Comparison of ENCODE assay signal across 8 cellular contexts in genomic region chr13:24709186-24709913, GRCh38. TPM values are rescaled to one million over a fixed set of nuclear protein-coding genes. Genes with fewer than 3 reads are reported as not detected.
A peak's percentile ranks its signal among the peaks of the same experiment; 100 is the strongest.
DNase-seq lines count a peak whose midpoint lies in the region; ATAC-seq and TF ChIP-seq lines count a peak whose summit lies in the region.

No MANE protein-coding gene starts in this region.

- no peaks in the 10 kb centered on the region for H3K79me2 ChIP-seq in smooth muscle cell (ENCODE audit: low read depth)

- H3F3A ChIP-seq in smooth muscle cell (ENCODE audit: low read depth) = no peaks in the 10 kb centered on the region

- no peaks in the 10 kb centered on the region for H3K36me3 ChIP-seq in ascending aorta
- no peaks in the 10 kb centered on the region for H3K36me3 ChIP-seq in stomach
- H3K36me3 ChIP-seq in smooth muscle cell (ENCODE audit: low read depth) = no peaks in the 10 kb centered on the region

- DNase-seq in CD4-positive, alpha-beta T cell = peak; percentile 23 to 77 (median 41)
- peak; percentile 13 to 64 for DNase-seq in ascending aorta (ENCODE audit: low spot score in 2 of 2)
- DNase-seq in stomach = peak; percentile 27
- DNase-seq in smooth muscle cell (lab: John Stamatoyannopoulos, UW; ENCODE audit: unreplicated experiment) = no peak
- DNase-seq in NCI-H748 treated with DMSO at 0.1 percent for 48 hours (lab: John Stamatoyannopoulos, UW) = no peak

- 76 to 85% (median 79%) methylated on average over 18 of the region's 18 CpGs for WGBS in stomach, 5 donors
- WGBS in smooth muscle cell (ENCODE audit: low lambda C conversion rate) = 86% methylated on average over 16 of the region's 18 CpGs

- no peak overlapping the region for H3K4me2 ChIP-seq in smooth muscle cell

- peak; percentile 3 for TF ChIP-seq CTCF in CD4-positive, alpha-beta T cell (IDR thresholded peaks at IDR 0.05)
- TF ChIP-seq CTCF in ascending aorta (IDR thresholded peaks at IDR 0.05) = no peak
- no peak for TF ChIP-seq CTCF in stomach (IDR thresholded peaks at IDR 0.05)
- TF ChIP-seq CTCF in smooth muscle cell (IDR thresholded peaks at IDR 0.05; ENCODE audit: borderline replicate concordance, insufficient read depth, poor library complexity, severe bottlenecking) = no peak

- H3K4me1 Mint-ChIP-seq in CD4-positive, alpha-beta T cell (ENCODE audit: low read depth) = peaks cover 14% of the 10 kb centered on the region
- H3K4me1 Mint-ChIP-seq in T-helper 1 cell treated with Interleukin-12 subunit alpha and Interleukin-12 subunit beta and Interleukin-4 antibody, amounts not matched to agents 30 μg/mL and 1 μg/mL, for 36 hours (ENCODE audit: low read depth) = peaks cover 22% of the 10 kb centered on the region

- H3K4me1 ChIP-seq in ascending aorta (peaks cover 0 to 2% of the 10 kb centered on the region in 2 donors), stomach (peaks cover 0 to 19% (median 9%) of the 10 kb centered on the region in 4 donors), smooth muscle cell (ENCODE audit: low read depth) (no peaks in the 10 kb centered on the region)

- H3K4me3 Mint-ChIP-seq in CD4-positive, alpha-beta T cell = peak overlapping the region; percentile 22
- peak overlapping the region; percentile 50 for H3K4me3 Mint-ChIP-seq in T-helper 1 cell treated with Interleukin-12 subunit alpha and Interleukin-12 subunit beta and Interleukin-4 antibody, amounts not matched to agents 30 μg/mL and 1 μg/mL, for 36 hours

- H3K9ac ChIP-seq in smooth muscle cell (ENCODE audit: low read depth) = no peak overlapping the region

- TF ChIP-seq POLR2A in stomach (IDR thresholded peaks at IDR 0.05) = no peak

- H3K9me3 ChIP-seq in CD4-positive, alpha-beta T cell (ENCODE audit: control insufficient read depth, low read length) = no peaks in the 10 kb centered on the region
- H3K9me3 ChIP-seq in ascending aorta (no peaks in the 10 kb centered on the region), stomach (no peaks in the 10 kb centered on the region), smooth muscle cell (replicated peaks; ENCODE audit: low read depth) (no peaks in the 10 kb centered on the region)

- no peak overlapping the region for H2AFZ ChIP-seq in smooth muscle cell (ENCODE audit: low read depth)

- no peak overlapping the region for H3K4me3 ChIP-seq in ascending aorta
- no peak overlapping the region for H3K4me3 ChIP-seq in stomach
- H3K4me3 ChIP-seq in smooth muscle cell = no peak overlapping the region

- H3K27ac ChIP-seq in CD4-positive, alpha-beta T cell (ENCODE audit: low read depth, low read length) = no peak overlapping the region
- H3K27ac ChIP-seq in ascending aorta (no peak overlapping the region), stomach (no peak overlapping the region), smooth muscle cell (ENCODE audit: low read depth) (no peak overlapping the region)

- H4K20me1 ChIP-seq in smooth muscle cell (ENCODE audit: low read depth) = no peaks in the 10 kb centered on the region

- intact Hi-C loops in CD4-positive, alpha-beta T cell (cut with DNase I, micrococcal nuclease) = loop anchor here in 1 of 2 experiments (1.0 kb wide), 2 partner anchors 19 to 213 kb away; a partner anchor contains a TSS
- intact Hi-C loops in ascending aorta (cut with DNase I) (no loop called here), stomach (cut with DNase I; ENCODE audit: low total_unique reads) (no loop called here)

- H3K36me3 Mint-ChIP-seq in CD4-positive, alpha-beta T cell (ENCODE audit: low read depth) = no peaks in the 10 kb centered on the region
- no peaks in the 10 kb centered on the region for H3K36me3 Mint-ChIP-seq in T-helper 1 cell treated with Interleukin-12 subunit alpha and Interleukin-12 subunit beta and Interleukin-4 antibody, amounts not matched to agents 30 μg/mL and 1 μg/mL, for 36 hours (ENCODE audit: low read depth)

- ATAC-seq in CD4-positive, alpha-beta T cell (ENCODE audit: poor library complexity) = peak; percentile 96
- ATAC-seq in GM21786 (IDR thresholded peaks at IDR 0.05; ENCODE audit: unreplicated experiment) = peak; percentile 85
- ATAC-seq in esophagus mucosa = no peak

- TF ChIP-seq EP300 in stomach (IDR thresholded peaks at IDR 0.05) = no peak

- no peaks in the 10 kb centered on the region for H3K27me3 Mint-ChIP-seq in CD4-positive, alpha-beta T cell
- peaks cover 19% of the 10 kb centered on the region for H3K27me3 Mint-ChIP-seq in T-helper 1 cell treated with Interleukin-12 subunit alpha and Interleukin-12 subunit beta and Interleukin-4 antibody, amounts not matched to agents 30 μg/mL and 1 μg/mL, for 36 hours (ENCODE audit: low read depth)

- H3K27ac Mint-ChIP-seq in CD4-positive, alpha-beta T cell = peak overlapping the region; percentile 77
- peak overlapping the region; percentile 80 for H3K27ac Mint-ChIP-seq in T-helper 1 cell treated with Interleukin-12 subunit alpha and Interleukin-12 subunit beta and Interleukin-4 antibody, amounts not matched to agents 30 μg/mL and 1 μg/mL, for 36 hours

- no peaks in the 10 kb centered on the region for H3K9me3 Mint-ChIP-seq in CD4-positive, alpha-beta T cell
- H3K9me3 Mint-ChIP-seq in T-helper 1 cell treated with Interleukin-12 subunit alpha and Interleukin-12 subunit beta and Interleukin-4 antibody, amounts not matched to agents 30 μg/mL and 1 μg/mL, for 36 hours = no peaks in the 10 kb centered on the region

- H3K27me3 ChIP-seq in CD4-positive, alpha-beta T cell (ENCODE audit: control insufficient read depth, insufficient read depth, low read length) = no peaks in the 10 kb centered on the region
- H3K27me3 ChIP-seq in ascending aorta (no peaks in the 10 kb centered on the region), stomach (no peaks in the 10 kb centered on the region), smooth muscle cell (ENCODE audit: low read depth) (no peaks in the 10 kb centered on the region)

- POLR2A ChIA-PET in CD4-positive, alpha-beta T cell (lab: Charles Lee) = interaction anchor here (1.0 to 2.2 kb wide), 5 partner anchors 10 to 103 kb away, joined by 3 to 7 read pairs (median 3); no protein-coding TSS in a partner anchor

- CTCF ChIA-PET in CD4-positive, alpha-beta T cell (lab: Charles Lee) = interaction anchor here (0.8 to 1.3 kb wide), 4 partner anchors 15 to 103 kb away, joined by 3 to 7 read pairs (median 4); no protein-coding TSS in a partner anchor

RNA-seq across cellular contexts. Expression of gene ATP12A, which starts 29.1 kb away (rescaled TPM):
- under 1 TPM; 0.05 to 0.06 TPM for total RNA-seq in CD4-positive, alpha-beta T cell
- total RNA-seq in ascending aorta (not detected), stomach (not detected), smooth muscle cell (0.67 and 0.72 TPM in 2 replicates), esophagus mucosa (0.24 TPM)
- polyA plus RNA-seq in stomach (under 1 TPM in 1 of 3 donors, not detected in 2; 0.08 TPM), smooth muscle cell (0.63 TPM in 1 of 2 replicates, not detected in the other)

RNA-seq across cellular contexts. Expression of gene RNF17, which starts 54.6 kb away (rescaled TPM):
- under 1 TPM; 0.25 to 0.28 TPM for total RNA-seq in CD4-positive, alpha-beta T cell
- total RNA-seq in ascending aorta (not detected), stomach (under 1 TPM in 2 of 5 donors, not detected in 3; 0.18 to 0.43 TPM), smooth muscle cell (not detected in 2 replicates), esophagus mucosa (not detected)
- polyA plus RNA-seq in stomach (under 1 TPM in 1 of 3 donors, not detected in 2; 0.15 TPM), smooth muscle cell (not detected in 2 replicates)

Comparison
In these comparisons a context has a peak if more than half of its experiments do, and no peak if none do; other contexts are left out.
1. DNase-seq: peak in CD4-positive, alpha-beta T cell (10 of 10), ascending aorta (2 of 2) and stomach (single experiment); none in smooth muscle cell (single experiment) and NCI-H748 treated with DMSO at 0.1 percent for 48 hours (single experiment).